21 cellular contexts compared by ENCODE assay signal in genomic region chr9:90822866-90823265, GRCh38.
"Had no signal": no experiment of that assay in that cellular context is flagged by ENCODE, and none has a peak within 500 bp of the region (broad histone marks: within the 10 kb centered on the region; RNA-seq: fewer than 3 reads in every experiment).

No MANE protein-coding gene starts in this region.

- H3K9me3 ChIP-seq: ovary, psoas muscle, right atrium auricular region, spleen, upper lobe of right lung had no signal

- H3K27me3 Mint-ChIP-seq: natural killer cell treated with Interleukin-12 subunit alpha and Interleukin-12 subunit beta and Interleukin-15 and Interleukin-18, amount 100 ng/mL, for 72 hours had no signal

- H3K36me3 ChIP-seq: ovary, right atrium auricular region, upper lobe of right lung had no signal

- H3K27ac Mint-ChIP-seq: activated naive CD4-positive, alpha-beta T cell treated with anti-CD3 and anti-CD28 coated beads, Interleukin-2, amount 50 U/mL, for 72 hours; activated T-cell treated with anti-CD3 and anti-CD28 coated beads, Interleukin-2, amount 50 U/mL, for 24 hours; activated T-helper 17 cell treated with anti-CD3 and anti-CD28 coated beads, Interleukin-2, amount 50 U/mL, for 72 hours; brain; natural killer cell treated with Interleukin-12 subunit alpha and Interleukin-12 subunit beta and Interleukin-15 and Interleukin-18, amount 100 ng/mL, for 72 hours had no signal

- H3K9me3 Mint-ChIP-seq: activated naive CD4-positive, alpha-beta T cell treated with anti-CD3 and anti-CD28 coated beads, Interleukin-2, amount 50 U/mL, for 72 hours; activated T-cell treated with anti-CD3 and anti-CD28 coated beads, Interleukin-2, amount 50 U/mL, for 24 hours; activated T-helper 17 cell treated with anti-CD3 and anti-CD28 coated beads, Interleukin-2, amount 50 U/mL, for 72 hours had no signal

- H3K4me3 ChIP-seq: left ventricle myocardium inferior, ovary, psoas muscle, right atrium auricular region, spleen, upper lobe of right lung had no signal

- H3K4me1 ChIP-seq: left ventricle myocardium inferior, psoas muscle, right atrium auricular region, upper lobe of right lung had no signal

- ATAC-seq: activated naive CD4-positive, alpha-beta T cell treated with anti-CD3 and anti-CD28 coated beads, Interleukin-2, amount 50 U/mL, for 72 hours; activated T-helper 17 cell treated with anti-CD3 and anti-CD28 coated beads, Interleukin-2, amount 50 U/mL, for 72 hours; natural killer cell treated with Interleukin-12 subunit alpha and Interleukin-12 subunit beta and Interleukin-15 and Interleukin-18, amount 100 ng/mL, for 72 hours; psoas muscle; stimulated activated naive CD8-positive, alpha-beta T cell treated with anti-CD3 and anti-CD28 coated beads, Interleukin-15, Interleukin-2, amounts not matched to agents 100 U/mL and 50 U/mL, for 24 hours; upper lobe of right lung had no signal

- H3K4me1 Mint-ChIP-seq: activated T-helper 17 cell treated with anti-CD3 and anti-CD28 coated beads, Interleukin-2, amount 50 U/mL, for 72 hours; brain had no signal

- H3K4me3 Mint-ChIP-seq: activated T-cell treated with anti-CD3 and anti-CD28 coated beads, Interleukin-2, amount 50 U/mL, for 24 hours; activated T-helper 17 cell treated with anti-CD3 and anti-CD28 coated beads, Interleukin-2, amount 50 U/mL, for 72 hours; brain; natural killer cell treated with Interleukin-12 subunit alpha and Interleukin-12 subunit beta and Interleukin-15 and Interleukin-18, amount 100 ng/mL, for 72 hours had no signal

- H3K27me3 ChIP-seq: ovary, right atrium auricular region, spleen, upper lobe of right lung had no signal

- DNase-seq: activated CD4-positive, alpha-beta T cell treated with anti-CD3 and anti-CD28 coated beads for 1 hour; activated CD8-positive, alpha-beta memory T cell treated with anti-CD3 and anti-CD28 coated beads for 24 hours; activated CD8-positive, alpha-beta memory T cell treated with anti-CD3 and anti-CD28 coated beads, Interleukin-2, amount 50 U/mL, for 4 hours; activated T-cell treated with anti-CD3 and anti-CD28 coated beads, Interleukin-2, amount 50 U/mL, for 24 hours; aorta; effector CD4-positive, alpha-beta T cell; erythroblast; foreskin fibroblast; left ventricle myocardium inferior; midbrain; ovary; psoas muscle; spleen; stimulated activated CD4-positive, alpha-beta T cell treated with anti-CD3 and anti-CD28 coated beads, Interleukin-4, amount 100 ng/mL, for 24 hours; stimulated activated naive CD8-positive, alpha-beta T cell treated with anti-CD3 and anti-CD28 coated beads, Interleukin-15, Interleukin-2, amounts not matched to agents 100 U/mL and 50 U/mL, for 24 hours; upper lobe of right lung had no signal

- H3K36me3 Mint-ChIP-seq: activated naive CD4-positive, alpha-beta T cell treated with anti-CD3 and anti-CD28 coated beads, Interleukin-2, amount 50 U/mL, for 72 hours; brain had no signal
